In genomic region chr2:241819947-241820624, GRCh38 we compare ENCODE assay signal across 9 cellular contexts. TPM values are rescaled to one million over a fixed set of nuclear protein-coding genes. Genes with fewer than 3 reads are reported as not detected.
DNase-seq lines count a peak whose midpoint lies in the region; ATAC-seq and TF ChIP-seq lines count a peak whose summit lies in the region.
"Not testable (repeated sequence)": the region's sequence is repeated elsewhere in the genome, so short reads cannot be mapped to it uniquely, and the experiment has no call there.
"Had no signal": no experiment of that assay in that cellular context is flagged by ENCODE, and none has a peak within 500 bp of the region (broad histone marks: within the 10 kb centered on the region; RNA-seq: fewer than 3 reads in every experiment).

No MANE protein-coding gene starts in this region.

- not testable (repeated sequence) for H3K27me3 Mint-ChIP-seq in activated CD4-positive, alpha-beta memory T cell treated with anti-CD3 and anti-CD28 coated beads for 36 hours
- H3K27me3 Mint-ChIP-seq in nephron progenitor cell (ENCODE audit: low read depth, poor library complexity), result peaks cover 20% of the 10 kb centered on the region

- DNase-seq in COLO668 (lab: John Stamatoyannopoulos, UW; ENCODE audit: unreplicated experiment) (peak; percentile 21), coronary artery (ENCODE audit: low spot score) (peak; percentile 19), left colon (peak; percentile 10 to 27), ureter (ENCODE audit: low spot score) (peak; percentile 29)
- DNase-seq in activated CD4-positive, alpha-beta memory T cell treated with anti-CD3 and anti-CD28 coated beads for 36 hours, result peak; percentile 5
- DNase-seq in nephron progenitor cell, result not testable (repeated sequence)

- CTCF ChIA-PET in activated CD4-positive, alpha-beta memory T cell treated with anti-CD3 and anti-CD28 coated beads for 36 hours (lab: Charles Lee), result interaction anchor here (0.8 kb wide), 1 partner anchor 373 kb away, joined by 3 read pairs; no protein-coding TSS in a partner anchor

- ATAC-seq in left colon, result not testable (repeated sequence)

- not testable (repeated sequence) for H3K9me3 Mint-ChIP-seq in activated CD4-positive, alpha-beta memory T cell treated with anti-CD3 and anti-CD28 coated beads for 36 hours
- H3K9me3 Mint-ChIP-seq in nephron progenitor cell, result peaks cover 23% of the 10 kb centered on the region

- not testable (repeated sequence) for H3K36me3 Mint-ChIP-seq in activated CD4-positive, alpha-beta memory T cell treated with anti-CD3 and anti-CD28 coated beads for 36 hours; nephron progenitor cell (ENCODE audit: low read depth)

- H3K4me3 ChIP-seq in coronary artery, result not testable (repeated sequence)

- TF ChIP-seq CTCF in coronary artery (IDR thresholded peaks at IDR 0.05); nephron progenitor cell (IDR thresholded peaks at IDR 0.05): not testable (repeated sequence)

- peaks cover 21% of the 10 kb centered on the region for H3K4me1 Mint-ChIP-seq in activated CD4-positive, alpha-beta memory T cell treated with anti-CD3 and anti-CD28 coated beads for 36 hours (ENCODE audit: low read depth)
- peaks cover 40% of the 10 kb centered on the region for H3K4me1 Mint-ChIP-seq in nephron progenitor cell

- H3K4me3 Mint-ChIP-seq in activated CD4-positive, alpha-beta memory T cell treated with anti-CD3 and anti-CD28 coated beads for 36 hours; nephron progenitor cell: not testable (repeated sequence)

- intact Hi-C loops in activated CD4-positive, alpha-beta memory T cell treated with anti-CD3 and anti-CD28 coated beads for 36 hours (cut with micrococcal nuclease); left colon (cut with DNase I, micrococcal nuclease): not testable (repeated sequence)

- H3K27ac ChIP-seq in coronary artery, result not testable (repeated sequence)

- POLR2A ChIA-PET in activated CD4-positive, alpha-beta memory T cell treated with anti-CD3 and anti-CD28 coated beads for 36 hours (lab: Charles Lee), result not testable (repeated sequence)

- H3K27ac Mint-ChIP-seq in activated CD4-positive, alpha-beta memory T cell treated with anti-CD3 and anti-CD28 coated beads for 36 hours, result not testable (repeated sequence)
- peak overlapping the region; percentile 41 for H3K27ac Mint-ChIP-seq in nephron progenitor cell

RNA-seq across cellular contexts. Expression of gene NEU4, which starts 11.1 kb away (rescaled TPM):
- total RNA-seq in activated CD4-positive, alpha-beta memory T cell treated with anti-CD3 and anti-CD28 coated beads for 36 hours, result under 1 TPM; 0.31 to 0.36 TPM
- total RNA-seq in left colon (100 to 1,000 TPM in 1 of 2 donors, 10 to 100 TPM in 1; 32.3 to 124 TPM), ureter (0.49 TPM)
- total RNA-seq: GM23248, LHCN-M2, RPMI7951 had no signal

RNA-seq across cellular contexts. Expression of gene PDCD1, which starts 38.6 kb away (rescaled TPM):
- 10 to 100 TPM; 47.4 to 47.6 TPM for total RNA-seq in activated CD4-positive, alpha-beta memory T cell treated with anti-CD3 and anti-CD28 coated beads for 36 hours
- total RNA-seq in left colon (under 1 TPM in 1 of 2 donors, not detected in 1; 0.36 TPM), ureter (0.57 TPM)
- total RNA-seq: GM23248, LHCN-M2, RPMI7951 had no signal

RNA-seq across cellular contexts. Expression of gene GAL3ST2, which starts 43.5 kb away (rescaled TPM):
- under 1 TPM; 0.65 to 0.93 TPM for total RNA-seq in activated CD4-positive, alpha-beta memory T cell treated with anti-CD3 and anti-CD28 coated beads for 36 hours
- total RNA-seq in left colon (10 to 100 TPM; 50.8 to 69.8 TPM), ureter (0.47 TPM)
- total RNA-seq: GM23248, LHCN-M2, RPMI7951 had no signal

RNA-seq across cellular contexts. Expression of gene RTP5, which starts 49.4 kb away (rescaled TPM):
- total RNA-seq in activated CD4-positive, alpha-beta memory T cell treated with anti-CD3 and anti-CD28 coated beads for 36 hours, result under 1 TPM; 0.10 to 0.12 TPM
- not detected for total RNA-seq in left colon
- total RNA-seq in ureter, result 0.21 TPM
- total RNA-seq: GM23248, LHCN-M2, RPMI7951 had no signal

Comparison
In these comparisons a context has a peak if more than half of its experiments do, and no peak if none do; other contexts are left out.
1. RNA of gene NEU4, which starts 11.1 kb away (total RNA-seq): 32.3 to 124 TPM in left colon; 0.49 TPM in ureter (single experiment) and 0.31 to 0.36 TPM in activated CD4-positive, alpha-beta memory T cell treated with anti-CD3 and anti-CD28 coated beads for 36 hours; every median in the first group is over 10 times any median in the second.
2. RNA of gene PDCD1, which starts 38.6 kb away (total RNA-seq): 47.4 to 47.6 TPM in activated CD4-positive, alpha-beta memory T cell treated with anti-CD3 and anti-CD28 coated beads for 36 hours; 0.57 TPM in ureter (single experiment) and 0.36 TPM in left colon; every median in the first group is over 10 times any median in the second.
3. RNA of gene GAL3ST2, which starts 43.5 kb away (total RNA-seq): 50.8 to 69.8 TPM in left colon; 0.65 to 0.93 TPM in activated CD4-positive, alpha-beta memory T cell treated with anti-CD3 and anti-CD28 coated beads for 36 hours and 0.47 TPM in ureter (single experiment); every median in the first group is over 10 times any median in the second.